Comparison of ENCODE assay signal across 13 cellular contexts in the genomic region with DNA sequence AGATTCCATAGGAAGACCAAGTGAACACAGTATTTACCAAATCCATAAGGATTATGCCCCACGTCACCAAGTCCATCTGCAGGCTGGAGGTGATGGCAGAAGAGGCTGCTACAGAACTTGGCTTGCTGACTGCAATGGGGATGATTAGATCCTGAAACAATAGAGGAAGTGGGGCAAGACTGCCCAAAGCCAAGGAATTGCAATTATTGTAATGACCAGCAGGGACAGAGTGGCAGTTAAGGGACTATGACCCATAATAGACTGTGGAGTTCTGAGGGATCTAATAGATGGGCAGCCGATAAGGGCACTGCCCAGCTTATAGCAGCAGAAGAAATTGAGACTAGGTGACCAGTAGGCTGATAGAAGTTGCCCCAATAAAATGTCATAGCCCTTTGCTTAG.
DNase-seq lines count a peak whose midpoint lies in the region; ATAC-seq, FAIRE-seq and TF ChIP-seq lines count a peak whose summit lies in the region.
"Had no signal": no experiment of that assay in that cellular context is flagged by ENCODE, and none has a peak within 500 bp of the region (broad histone marks: within the 10 kb centered on the region; RNA-seq: fewer than 3 reads in every experiment).

No MANE protein-coding gene starts in this region.

- H3K36me3 Mint-ChIP-seq in glutamatergic neuron (ENCODE audit: unreplicated experiment) = no peaks in the 10 kb centered on the region
- H3K36me3 Mint-ChIP-seq in stimulated activated effector memory CD8-positive, alpha-beta T cell treated with anti-CD3 and anti-CD28 coated beads, Interleukin-12 subunit alpha, Interleukin-12 subunit beta, amount 100 ng/mL, for 72 hours = no peaks in the 10 kb centered on the region

- H3K27ac ChIP-seq in HCT116 (ENCODE audit: low read depth, low read length) (no peak overlapping the region), PC-3 (ENCODE audit: low read length) (no peak overlapping the region)
- H3K27ac ChIP-seq: thyroid gland had no signal

- no peaks in the 10 kb centered on the region for H4K20me1 ChIP-seq in HCT116 (ENCODE audit: insufficient read depth)
- no peaks in the 10 kb centered on the region for H4K20me1 ChIP-seq in PC-3 (ENCODE audit: low read length)

- BruUV-seq in HCT116 (replicated peaks; lab: Mats Ljungman, UMichigan) (no TSS peak), PC-3 (replicated peaks; lab: Mats Ljungman, UMichigan) (no TSS peak)

- H3K4me3 ChIP-seq in BE2C (ENCODE audit: low read depth, low read length) = no peak overlapping the region
- H3K4me3 ChIP-seq in HCT116 (replicated peaks in 1 of 2; ENCODE audit: low read depth in 1 of 2, low read length in 2 of 2) = no peak overlapping the region
- H3K4me3 ChIP-seq in PC-3 (ENCODE audit: low read length) = no peak overlapping the region
- H3K4me3 ChIP-seq: thyroid gland had no signal

- no peak overlapping the region for H3K4me2 ChIP-seq in HCT116 (ENCODE audit: low read length)
- H3K4me2 ChIP-seq in PC-3 (ENCODE audit: low read length) = no peak overlapping the region

- H3K27me3 ChIP-seq in BE2C = no peaks in the 10 kb centered on the region
- peaks cover under 1% of the 10 kb centered on the region; the same call in 1 of the 2 replicates for H3K27me3 ChIP-seq in HCT116 (ENCODE audit: insufficient read depth, low read length)
- H3K27me3 ChIP-seq in PC-3 (ENCODE audit: low read length) = peaks cover 14% of the 10 kb centered on the region
- H3K27me3 ChIP-seq: thyroid gland had no signal

- no peaks in the 10 kb centered on the region for H3F3A ChIP-seq in PC-3 (ENCODE audit: low read length, unreplicated experiment)

- RAD21 ChIA-PET in HCT116 (lab: Charles Lee; ENCODE audit: low non-redundant PET in 1 of 2, low total read pairs in 2 of 2, uncharacterized antibody in 2 of 2, unreplicated experiment in 2 of 2) = no interaction called here

- H3K9me3 ChIP-seq in BE2C = no peaks in the 10 kb centered on the region
- H3K9me3 ChIP-seq in HCT116 (ENCODE audit: control insufficient read depth in 1 of 2, insufficient read depth in 1 of 2, low read depth in 1 of 2, low read length in 2 of 2) = no peaks in the 10 kb centered on the region
- no peaks in the 10 kb centered on the region for H3K9me3 ChIP-seq in PC-3 (ENCODE audit: low read length)
- H3K9me3 ChIP-seq: thyroid gland had no signal

- H3K4me3 Mint-ChIP-seq in glutamatergic neuron (ENCODE audit: unreplicated experiment) = no peak overlapping the region
- H3K4me3 Mint-ChIP-seq in stimulated activated effector memory CD8-positive, alpha-beta T cell treated with anti-CD3 and anti-CD28 coated beads, Interleukin-12 subunit alpha, Interleukin-12 subunit beta, amount 100 ng/mL, for 72 hours = no peak overlapping the region
- H3K4me3 Mint-ChIP-seq: activated T-cell treated with anti-CD3 and anti-CD28 coated beads, Interleukin-2, amount 50 U/mL, for 24 hours had no signal

- CTCF ChIA-PET in HCT116 (lab: Charles Lee) = no interaction called here
- CTCF ChIA-PET in PC-3 (lab: Charles Lee) = no interaction called here

- ATAC-seq in HCT116 (peak; percentile 86), PC-3 (no peak), HG02970 (IDR thresholded peaks at IDR 0.05; ENCODE audit: low FRiP score, unreplicated experiment) (no peak)
- ATAC-seq in stimulated activated effector memory CD8-positive, alpha-beta T cell treated with anti-CD3 and anti-CD28 coated beads, Interleukin-12 subunit alpha, Interleukin-12 subunit beta, amount 100 ng/mL, for 72 hours = no peak
- ATAC-seq: left colon had no signal

- no peak overlapping the region for H2AFZ ChIP-seq in HCT116 (ENCODE audit: low read depth, low read length, poor library complexity, severe bottlenecking)
- H2AFZ ChIP-seq in PC-3 (ENCODE audit: low read length) = no peak overlapping the region

- peaks cover 3% of the 10 kb centered on the region for H3K27me3 Mint-ChIP-seq in glutamatergic neuron (ENCODE audit: unreplicated experiment)

- H3K9me3 Mint-ChIP-seq in glutamatergic neuron (ENCODE audit: unreplicated experiment) = no peaks in the 10 kb centered on the region
- H3K9me3 Mint-ChIP-seq in stimulated activated effector memory CD8-positive, alpha-beta T cell treated with anti-CD3 and anti-CD28 coated beads, Interleukin-12 subunit alpha, Interleukin-12 subunit beta, amount 100 ng/mL, for 72 hours = no peaks in the 10 kb centered on the region
- H3K9me3 Mint-ChIP-seq: activated T-cell treated with anti-CD3 and anti-CD28 coated beads, Interleukin-2, amount 50 U/mL, for 24 hours had no signal

- no peak overlapping the region for H3K27ac Mint-ChIP-seq in glutamatergic neuron (ENCODE audit: unreplicated experiment)
- H3K27ac Mint-ChIP-seq in stimulated activated effector memory CD8-positive, alpha-beta T cell treated with anti-CD3 and anti-CD28 coated beads, Interleukin-12 subunit alpha, Interleukin-12 subunit beta, amount 100 ng/mL, for 72 hours = no peak overlapping the region
- H3K27ac Mint-ChIP-seq: activated T-cell treated with anti-CD3 and anti-CD28 coated beads, Interleukin-2, amount 50 U/mL, for 24 hours had no signal

- H3K79me2 ChIP-seq in HCT116 (ENCODE audit: insufficient read depth, low read length) = no peaks in the 10 kb centered on the region
- no peaks in the 10 kb centered on the region for H3K79me2 ChIP-seq in PC-3 (ENCODE audit: low read length)

- no peak for TF ChIP-seq RAD21 in HCT116 (IDR thresholded peaks at IDR 0.05; ENCODE audit: low read depth)

- FAIRE-seq in RCC 7860 (lab: Jason Lieb, UNC) = no peak

- no peak for TF ChIP-seq POLR2A in HCT116 (IDR thresholded peaks at IDR 0.05; ENCODE audit: borderline replicate concordance, extremely low read depth, insufficient read depth, insufficient read length)

- H3K4me1 ChIP-seq in BE2C (no peaks in the 10 kb centered on the region), HCT116 (ENCODE audit: control insufficient read depth in 1 of 2, insufficient read depth in 2 of 2, low read length in 2 of 2) (peaks cover 0 to 6% of the 10 kb centered on the region in 2 experiments; a peak in 1 of 4 replicates), PC-3 (ENCODE audit: insufficient read depth, low read length) (no peaks in the 10 kb centered on the region)
- H3K4me1 ChIP-seq: thyroid gland had no signal

- intact Hi-C loops in HCT116 (cut with micrococcal nuclease) = no loop called here
- intact Hi-C loops in PC-3 (cut with micrococcal nuclease) = no loop called here

- POLR2A ChIA-PET in HCT116 (lab: Charles Lee) (no interaction called here), PC-3 (lab: Charles Lee; ENCODE audit: unreplicated experiment) (no interaction called here)

- no peak for DNase-seq in BE2C
- DNase-seq in HCT116 (ENCODE audit: low read depth, low spot score) = peak; percentile 6
- peak; percentile 18 for DNase-seq in PC-3
- no peak for DNase-seq in glutamatergic neuron
- no peak for DNase-seq in NCI-H446 (lab: John Stamatoyannopoulos, UW)
- DNase-seq in stimulated activated effector memory CD8-positive, alpha-beta T cell treated with anti-CD3 and anti-CD28 coated beads, Interleukin-12 subunit alpha, Interleukin-12 subunit beta, amount 100 ng/mL, for 72 hours (ENCODE audit: low spot score in 2 of 2) = no peak
- no peak for DNase-seq in RCC 7860 (ENCODE audit: low spot score)
- DNase-seq: activated CD4-positive, alpha-beta T cell treated with anti-CD3 and anti-CD28 coated beads for 1 hour; activated T-cell treated with anti-CD3 and anti-CD28 coated beads, Interleukin-2, amount 50 U/mL, for 24 hours; EL; left colon; thyroid gland had no signal

- TF ChIP-seq CTCF in BE2C (IDR thresholded peaks at IDR 0.05; ENCODE audit: low read depth, low read length) (peak; percentile 33; the same call in 1 of the 2 replicates), HCT116 (IDR thresholded peaks at IDR 0.05 in 2 of 3, conservative IDR thresholded peaks at IDR 0.05 in 1 of 3; ENCODE audit: borderline replicate concordance in 1 of 3, insufficient read depth in 1 of 3, low read depth in 2 of 3, low read length in 2 of 3) (peak in 2 of 3 experiments; percentile 42 to 51; a peak in 3 of 6 replicates), PC-3 (conservative IDR thresholded peaks at IDR 0.05; ENCODE audit: low read depth, low read length) (peak; percentile 28; the same call in 1 of the 2 replicates), glutamatergic neuron (IDR thresholded peaks at IDR 0.05; ENCODE audit: partially characterized antibody, unreplicated experiment) (peak; percentile 40)

- H3K36me3 ChIP-seq in BE2C (no peaks in the 10 kb centered on the region), HCT116 (ENCODE audit: control insufficient read depth in 1 of 2, insufficient read depth in 2 of 2, low read length in 2 of 2) (no peaks in the 10 kb centered on the region), PC-3 (ENCODE audit: low read depth, low read length) (no peaks in the 10 kb centered on the region)
- H3K36me3 ChIP-seq: thyroid gland had no signal

- H3K9ac ChIP-seq in HCT116 (ENCODE audit: low read length) (no peak overlapping the region), PC-3 (ENCODE audit: low read length) (no peak overlapping the region)

- H3K9me2 ChIP-seq in HCT116 (ENCODE audit: insufficient read depth) = no peaks in the 10 kb centered on the region
- H3K9me2 ChIP-seq in PC-3 (replicated peaks; ENCODE audit: low read length) = no peaks in the 10 kb centered on the region

- H3K4me1 Mint-ChIP-seq in glutamatergic neuron (ENCODE audit: low read depth, unreplicated experiment) = peaks cover 19% of the 10 kb centered on the region
- H3K4me1 Mint-ChIP-seq in stimulated activated effector memory CD8-positive, alpha-beta T cell treated with anti-CD3 and anti-CD28 coated beads, Interleukin-12 subunit alpha, Interleukin-12 subunit beta, amount 100 ng/mL, for 72 hours = no peaks in the 10 kb centered on the region

TF ChIP-seq in HCT116, 20 proteins besides CTCF, POLR2A, EP300 and RAD21 (continues in another document):
- no peak for TF ChIP-seq SP1 (IDR thresholded peaks at IDR 0.05; ENCODE audit: low read depth)
- TF ChIP-seq ZFX (IDR thresholded peaks at IDR 0.05) = no peak

Comparison
In these comparisons a context has a peak if more than half of its experiments do, and no peak if none do; other contexts are left out.
1. DNase-seq: peak in HCT116 (single experiment) and PC-3 (single experiment); none in BE2C (single experiment), glutamatergic neuron (single experiment), NCI-H446 (0 of 2), stimulated activated effector memory CD8-positive, alpha-beta T cell treated with anti-CD3 and anti-CD28 coated beads, Interleukin-12 subunit alpha, Interleukin-12 subunit beta, amount 100 ng/mL, for 72 hours (0 of 2) and RCC 7860 (single experiment).
2. Peak in every context shown above with its lines, with median percentiles within 50 percentile points of each other: CTCF ChIP-seq.